In genomic region chr17:55308613-55309332, GRCh38 we compare ENCODE assay signal across 1 cellular context.
TF ChIP-seq lines count a peak whose summit lies in the region.

No MANE protein-coding gene starts in this region.

TF ChIP-seq in H1, 55 proteins besides CTCF, POLR2A, EP300 and RAD21:
- TF ChIP-seq JUND (IDR thresholded peaks at IDR 0.05; ENCODE audit: low read length) (no peak), SP1 (IDR thresholded peaks at IDR 0.05; ENCODE audit: low read depth, low read length) (no peak), CEBPB (IDR thresholded peaks at IDR 0.05; ENCODE audit: low read depth, low read length) (no peak), KDM4A (IDR thresholded peaks at IDR 0.05; ENCODE audit: low read depth, low read length, severe bottlenecking) (no peak), EGR1 (IDR thresholded peaks at IDR 0.05; ENCODE audit: borderline replicate concordance, low read depth, low read length) (no peak), E2F6 (IDR thresholded peaks at IDR 0.05) (no peak), TEAD4 (IDR thresholded peaks at IDR 0.05; ENCODE audit: low read depth, low read length) (no peak), TAF1 (IDR thresholded peaks at IDR 0.05; ENCODE audit: low read depth, low read length) (no peak), TAF7 (optimal IDR thresholded peaks at IDR 0.05; ENCODE audit: borderline replicate concordance, low read depth, low read length) (no peak), CHD1 (IDR thresholded peaks at IDR 0.05; ENCODE audit: low read depth, low read length) (no peak), USF2 (IDR thresholded peaks at IDR 0.05; ENCODE audit: low read length) (no peak), CBX8 (IDR thresholded peaks at IDR 0.05; ENCODE audit: borderline replicate concordance, low read depth, low read length) (no peak), BCL11A (IDR thresholded peaks at IDR 0.05; ENCODE audit: low read depth in 2 of 2, low read length in 2 of 2) (no peak), SUZ12 (IDR thresholded peaks at IDR 0.05; ENCODE audit: low read length) (no peak), CTBP2 (IDR thresholded peaks at IDR 0.05; ENCODE audit: borderline replicate concordance, insufficient read depth, insufficient read length, low read length) (no peak), RNF2 (IDR thresholded peaks at IDR 0.05; ENCODE audit: borderline replicate concordance, low read depth, low read length, missing control alignments, poor library complexity, severe bottlenecking) (no peak), SIX5 (IDR thresholded peaks at IDR 0.05; ENCODE audit: low read depth, low read length) (no peak), TBP (IDR thresholded peaks at IDR 0.05; ENCODE audit: low read depth, low read length) (no peak)
TF ChIP-seq in H1: peak in this region for 0.
